15 cellular contexts compared by ENCODE assay signal in the genomic region with DNA sequence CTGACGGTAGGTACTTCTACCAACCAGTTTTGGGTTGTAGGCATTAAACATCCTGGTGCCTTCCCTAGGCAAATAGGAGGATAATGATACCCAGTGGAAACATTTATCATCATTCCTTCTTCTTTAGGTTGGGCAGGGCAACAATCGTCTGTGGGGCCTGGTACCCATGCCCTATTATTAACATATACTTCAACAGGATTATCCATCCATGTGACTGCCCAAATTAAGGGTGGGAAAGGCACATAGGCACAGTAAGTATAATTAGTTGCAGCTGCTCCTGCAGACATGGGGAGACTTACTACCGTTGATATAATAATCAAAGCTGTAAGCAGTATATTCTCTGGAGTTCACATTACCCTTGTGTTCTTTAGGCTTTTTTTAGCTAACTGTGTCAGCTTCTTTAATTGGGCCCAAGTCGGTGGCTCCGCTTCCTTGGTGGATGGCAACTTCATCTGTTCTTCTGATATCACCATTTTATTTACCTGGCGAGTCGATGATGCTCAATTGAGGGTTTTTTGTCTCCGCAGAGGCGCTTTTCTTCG. TPM values are rescaled to one million over a fixed set of nuclear protein-coding genes. Genes with fewer than 3 reads are reported as not detected.
DNase-seq lines count a peak whose midpoint lies in the region; ATAC-seq and TF ChIP-seq lines count a peak whose summit lies in the region.
"Had no signal": no experiment of that assay in that cellular context is flagged by ENCODE, and none has a peak within 500 bp of the region (broad histone marks: within the 10 kb centered on the region; RNA-seq: fewer than 3 reads in every experiment).

No MANE protein-coding gene starts in this region.

- no peak for TF ChIP-seq CTCF in omental fat pad (IDR thresholded peaks at IDR 0.05)

- ATAC-seq in omental fat pad (ENCODE audit: low FRiP score) (no peak), GM19324 (IDR thresholded peaks at IDR 0.05; ENCODE audit: low FRiP score, unreplicated experiment) (no peak)
- ATAC-seq: K562, SK-N-SH treated with all-trans-retinoic acid at 6 μM for 48 hours had no signal

- DNase-seq in COR-L47 (lab: John Stamatoyannopoulos, UW) = peak; percentile 43
- DNase-seq in NCI-H1417 treated with DMSO at 0.1 percent for 48 hours (lab: John Stamatoyannopoulos, UW) = peak; percentile 77
- peak; percentile 77 for DNase-seq in NCI-H524 treated with DMSO at 0.1 percent for 48 hours (lab: John Stamatoyannopoulos, UW)
- peak; percentile 17 for DNase-seq in omental fat pad (ENCODE audit: low spot score)
- no peak for DNase-seq in NK-92 treated with Interleukin-12 subunit alpha and Interleukin-12 subunit beta, amount 100 ng/mL, for 24 hours (lab: John Stamatoyannopoulos, UW)
- DNase-seq in NAMALWA (ENCODE audit: low spot score) = no peak
- DNase-seq: GF-D8, NCI-H187 treated with DMSO at 0.1 percent for 48 hours, NCI-H774, SHP77 had no signal

RNA-seq across cellular contexts. Expression of a gene that starts 16.8 kb away (rescaled TPM):
- total RNA-seq in omental fat pad = 100 to 1,000 TPM in 2 of 4 donors, 10 to 100 TPM in 2; 93.0 to 138 (median 105) TPM

RNA-seq across cellular contexts. Expression of a gene that starts 19.6 kb away (rescaled TPM):
- total RNA-seq in omental fat pad = under 1 TPM in 1 of 4 donors, not detected in 3; 0.72 TPM
- total RNA-seq: Daoy, H1, K562 had no signal

RNA-seq across cellular contexts. Expression of a gene that starts 33.0 kb away (rescaled TPM):
- total RNA-seq in omental fat pad = 10 to 100 TPM; 28.4 to 43.7 (median 32.6) TPM

Comparison
In these comparisons a context has a peak if more than half of its experiments do, and no peak if none do; other contexts are left out.
1. DNase-seq: peak in COR-L47 (single experiment), NCI-H1417 treated with DMSO at 0.1 percent for 48 hours (single experiment), NCI-H524 treated with DMSO at 0.1 percent for 48 hours (single experiment) and omental fat pad (single experiment); none in NK-92 treated with Interleukin-12 subunit alpha and Interleukin-12 subunit beta, amount 100 ng/mL, for 24 hours (single experiment) and NAMALWA (single experiment).